ENCODE assay signal across 11 cellular contexts in genomic region chr4:147782087-147782781, GRCh38. TPM values are rescaled to one million over a fixed set of nuclear protein-coding genes. Genes with fewer than 3 reads are reported as not detected.
DNase-seq lines count a peak whose midpoint lies in the region; ATAC-seq and TF ChIP-seq lines count a peak whose summit lies in the region.
"Had no signal": no experiment of that assay in that cellular context is flagged by ENCODE, and none has a peak within 500 bp of the region (broad histone marks: within the 10 kb centered on the region; RNA-seq: fewer than 3 reads in every experiment).

No MANE protein-coding gene starts in this region.

- no peaks in the 10 kb centered on the region for H3K27me3 Mint-ChIP-seq in activated T-cell treated with anti-CD3 and anti-CD28 coated beads, Interleukin-2, amount 50 U/mL, for 72 hours (ENCODE audit: low read depth)
- H3K27me3 Mint-ChIP-seq in activated CD4-positive, alpha-beta memory T cell treated with anti-CD3 and anti-CD28 coated beads for 36 hours: no peaks in the 10 kb centered on the region
- H3K27me3 Mint-ChIP-seq: activated naive CD8-positive, alpha-beta T cell had no signal

- H3K4me1 Mint-ChIP-seq in activated T-cell treated with anti-CD3 and anti-CD28 coated beads, Interleukin-2, amount 50 U/mL, for 72 hours (ENCODE audit: low read depth): peaks cover 52% of the 10 kb centered on the region
- H3K4me1 Mint-ChIP-seq in activated CD4-positive, alpha-beta memory T cell treated with anti-CD3 and anti-CD28 coated beads for 36 hours (ENCODE audit: low read depth): peaks cover 59% of the 10 kb centered on the region

- H3K4me1 ChIP-seq in left ventricle myocardium inferior (peaks cover 64% of the 10 kb centered on the region), suprapubic skin (peaks cover 54% of the 10 kb centered on the region)

- H3K4me3 ChIP-seq in left ventricle myocardium inferior: no peak overlapping the region
- no peak overlapping the region for H3K4me3 ChIP-seq in suprapubic skin
- H3K4me3 ChIP-seq in coronary artery: no peak overlapping the region
- H3K4me3 ChIP-seq: BLaER1 had no signal

- H3K27ac ChIP-seq in left ventricle myocardium inferior (replicated peaks) (peak overlapping the region; percentile 67), suprapubic skin (peak overlapping the region; percentile 27), coronary artery (peak overlapping the region in 1 of 2 donors; percentile 6)
- H3K27ac ChIP-seq: BLaER1 had no signal

- H3K36me3 Mint-ChIP-seq in activated T-cell treated with anti-CD3 and anti-CD28 coated beads, Interleukin-2, amount 50 U/mL, for 72 hours (ENCODE audit: insufficient read depth in 2 of 2): no peaks in the 10 kb centered on the region
- no peaks in the 10 kb centered on the region for H3K36me3 Mint-ChIP-seq in activated CD4-positive, alpha-beta memory T cell treated with anti-CD3 and anti-CD28 coated beads for 36 hours
- H3K36me3 Mint-ChIP-seq: activated naive CD8-positive, alpha-beta T cell had no signal

- no peak for DNase-seq in activated T-cell treated with anti-CD3 and anti-CD28 coated beads, Interleukin-2, amount 50 U/mL, for 72 hours
- no peak for DNase-seq in activated T-cell treated with anti-CD3 and anti-CD28 coated beads, Interleukin-2, amount 50 U/mL, for 48 hours
- no peak for DNase-seq in activated CD4-positive, alpha-beta memory T cell treated with anti-CD3 and anti-CD28 coated beads for 36 hours
- DNase-seq in left ventricle myocardium inferior: no peak
- DNase-seq in suprapubic skin (ENCODE audit: low spot score in 2 of 2): no peak
- DNase-seq in coronary artery (ENCODE audit: low spot score): no peak
- no peak for DNase-seq in medulla oblongata (ENCODE audit: extremely low spot score)
- no peak for DNase-seq in NCI-H1436 (lab: John Stamatoyannopoulos, UW)

- no peaks in the 10 kb centered on the region for H3K36me3 ChIP-seq in left ventricle myocardium inferior
- H3K36me3 ChIP-seq in suprapubic skin: no peaks in the 10 kb centered on the region
- H3K36me3 ChIP-seq: BLaER1 had no signal

- peak overlapping the region in 1 of 2 donors; percentile 68 for H3K4me3 Mint-ChIP-seq in activated T-cell treated with anti-CD3 and anti-CD28 coated beads, Interleukin-2, amount 50 U/mL, for 72 hours
- no peak overlapping the region for H3K4me3 Mint-ChIP-seq in activated CD4-positive, alpha-beta memory T cell treated with anti-CD3 and anti-CD28 coated beads for 36 hours
- H3K4me3 Mint-ChIP-seq: activated naive CD8-positive, alpha-beta T cell; T-helper 1 cell treated with Interleukin-12 subunit alpha and Interleukin-12 subunit beta and Interleukin-4 antibody, amounts not matched to agents 30 μg/mL and 1 μg/mL, for 36 hours had no signal

- CTCF ChIA-PET in activated CD4-positive, alpha-beta memory T cell treated with anti-CD3 and anti-CD28 coated beads for 36 hours (lab: Charles Lee): interaction anchor here (0.8 kb wide), 1 partner anchor 83 kb away, joined by 4 read pairs; no protein-coding TSS in a partner anchor

- TF ChIP-seq EP300 in suprapubic skin (IDR thresholded peaks at IDR 0.05): no peak

- H3K9me3 Mint-ChIP-seq in activated T-cell treated with anti-CD3 and anti-CD28 coated beads, Interleukin-2, amount 50 U/mL, for 72 hours: no peaks in the 10 kb centered on the region
- no peaks in the 10 kb centered on the region for H3K9me3 Mint-ChIP-seq in activated CD4-positive, alpha-beta memory T cell treated with anti-CD3 and anti-CD28 coated beads for 36 hours
- H3K9me3 Mint-ChIP-seq: T-helper 1 cell treated with Interleukin-12 subunit alpha and Interleukin-12 subunit beta and Interleukin-4 antibody, amounts not matched to agents 30 μg/mL and 1 μg/mL, for 36 hours had no signal

- no peak overlapping the region for H3K27ac Mint-ChIP-seq in activated T-cell treated with anti-CD3 and anti-CD28 coated beads, Interleukin-2, amount 50 U/mL, for 72 hours
- peak overlapping the region; percentile 55 for H3K27ac Mint-ChIP-seq in activated CD4-positive, alpha-beta memory T cell treated with anti-CD3 and anti-CD28 coated beads for 36 hours
- H3K27ac Mint-ChIP-seq: activated naive CD8-positive, alpha-beta T cell; T-helper 1 cell treated with Interleukin-12 subunit alpha and Interleukin-12 subunit beta and Interleukin-4 antibody, amounts not matched to agents 30 μg/mL and 1 μg/mL, for 36 hours had no signal

- WGBS in suprapubic skin: 27% methylated on average over 7 of the region's 7 CpGs

- H3K27me3 ChIP-seq in left ventricle myocardium inferior (ENCODE audit: low read depth) (no peaks in the 10 kb centered on the region), suprapubic skin (no peaks in the 10 kb centered on the region)
- H3K27me3 ChIP-seq: BLaER1 had no signal

- POLR2A ChIA-PET in activated CD4-positive, alpha-beta memory T cell treated with anti-CD3 and anti-CD28 coated beads for 36 hours (lab: Charles Lee): no interaction called here

- H3K9me3 ChIP-seq in left ventricle myocardium inferior (replicated peaks): no peaks in the 10 kb centered on the region
- no peaks in the 10 kb centered on the region for H3K9me3 ChIP-seq in suprapubic skin
- H3K9me3 ChIP-seq: BLaER1 had no signal

- peak; percentile 53 to 59 for ATAC-seq in activated T-cell treated with anti-CD3 and anti-CD28 coated beads, Interleukin-2, amount 50 U/mL, for 72 hours (replicated peaks in 1 of 2)

- intact Hi-C loops in activated CD4-positive, alpha-beta memory T cell treated with anti-CD3 and anti-CD28 coated beads for 36 hours (cut with micrococcal nuclease): loop anchor here (1.0 kb wide), 2 partner anchors 12 to 13 kb away; no protein-coding TSS in a partner anchor
- intact Hi-C loops in left ventricle myocardium inferior (cut with micrococcal nuclease): no loop called here

- no peak for TF ChIP-seq CTCF in left ventricle myocardium inferior (IDR thresholded peaks at IDR 0.05; ENCODE audit: borderline replicate concordance)
- no peak for TF ChIP-seq CTCF in suprapubic skin (IDR thresholded peaks at IDR 0.05)
- TF ChIP-seq CTCF in coronary artery (IDR thresholded peaks at IDR 0.05): no peak

- TF ChIP-seq POLR2A in suprapubic skin (IDR thresholded peaks at IDR 0.05): no peak

RNA-seq across cellular contexts. Expression of gene ARHGAP10, which starts 50.3 kb away (rescaled TPM):
- total RNA-seq in activated T-cell treated with anti-CD3 and anti-CD28 coated beads, Interleukin-2, amount 50 U/mL, for 72 hours: 10 to 100 TPM in 1 of 2 donors, 1 to 10 TPM in 1; 9.3 to 12.4 TPM
- 1 to 10 TPM; 7.1 to 8.0 TPM for total RNA-seq in activated CD4-positive, alpha-beta memory T cell treated with anti-CD3 and anti-CD28 coated beads for 36 hours
- total RNA-seq in left ventricle myocardium inferior (59.7 TPM), suprapubic skin (10 to 100 TPM; 32.5 to 59.0 (median 36.8) TPM)
